Comparison of ENCODE assay signal across 18 cellular contexts in genomic region chr16:49460786-49461470, GRCh38.
DNase-seq lines count a peak whose midpoint lies in the region; ATAC-seq and TF ChIP-seq lines count a peak whose summit lies in the region.
"Had no signal": no experiment of that assay in that cellular context is flagged by ENCODE, and none has a peak within 500 bp of the region (broad histone marks: within the 10 kb centered on the region; RNA-seq: fewer than 3 reads in every experiment).

No MANE protein-coding gene starts in this region.

- no peaks in the 10 kb centered on the region for H3K79me2 ChIP-seq in neural progenitor cell (ENCODE audit: low read depth)

- no peaks in the 10 kb centered on the region for H3K36me3 ChIP-seq in neural progenitor cell
- H3K36me3 ChIP-seq: brain microvascular endothelial cell, pancreas, right lobe of liver had no signal

- H3K27me3 ChIP-seq in CD4-positive, alpha-beta T cell (ENCODE audit: control insufficient read depth, insufficient read depth, low read length), result no peaks in the 10 kb centered on the region
- H3K27me3 ChIP-seq in neural progenitor cell, result peaks cover 16% of the 10 kb centered on the region
- H3K27me3 ChIP-seq: pancreas, right lobe of liver had no signal

- no peaks in the 10 kb centered on the region for H3K27me3 Mint-ChIP-seq in activated CD4-positive, alpha-beta T cell treated with anti-CD3 and anti-CD28 coated beads, Interleukin-2, amount 10 ng/mL, durations not matched to agents 7 days and 5 days
- H3K27me3 Mint-ChIP-seq in CD4-positive, alpha-beta T cell, result no peaks in the 10 kb centered on the region
- peaks cover 3% of the 10 kb centered on the region for H3K27me3 Mint-ChIP-seq in activated T-helper 2 cell treated with anti-CD3 and anti-CD28 coated beads, Interferon-gamma antibody, Interleukin-2, Interleukin-4, amounts not matched to agents 10 μg/mL and 5 μg/mL and 100 μg/mL, durations not matched to agents 14 hours and 24 hours and 36 hours (ENCODE audit: low read depth)
- H3K27me3 Mint-ChIP-seq in neural progenitor cell (ENCODE audit: insufficient read depth, low read depth) (peaks cover 13% of the 10 kb centered on the region), Calu3 (ENCODE audit: unreplicated experiment) (peaks cover 82% of the 10 kb centered on the region)

- no peak overlapping the region for H3K27ac ChIP-seq in CD4-positive, alpha-beta T cell (ENCODE audit: low read depth, low read length)
- H3K27ac ChIP-seq in neural progenitor cell, result no peak overlapping the region
- H3K27ac ChIP-seq: brain microvascular endothelial cell, pancreas, right lobe of liver had no signal

- H3K9me3 Mint-ChIP-seq in activated CD4-positive, alpha-beta T cell treated with anti-CD3 and anti-CD28 coated beads, Interleukin-2, amount 10 ng/mL, durations not matched to agents 7 days and 5 days, result no peaks in the 10 kb centered on the region
- no peaks in the 10 kb centered on the region for H3K9me3 Mint-ChIP-seq in CD4-positive, alpha-beta T cell
- no peaks in the 10 kb centered on the region for H3K9me3 Mint-ChIP-seq in activated T-helper 2 cell treated with anti-CD3 and anti-CD28 coated beads, Interferon-gamma antibody, Interleukin-2, Interleukin-4, amounts not matched to agents 10 μg/mL and 5 μg/mL and 100 μg/mL, durations not matched to agents 14 hours and 24 hours and 36 hours
- H3K9me3 Mint-ChIP-seq in neural progenitor cell, result no peaks in the 10 kb centered on the region
- no peaks in the 10 kb centered on the region for H3K9me3 Mint-ChIP-seq in Calu3 (ENCODE audit: low read depth, unreplicated experiment)
- H3K9me3 Mint-ChIP-seq: activated CD4-positive, alpha-beta T cell treated with anti-CD3 and anti-CD28 coated beads, Interleukin-2, amount 10 ng/mL, durations not matched to agents 24 days and 14 days had no signal

- H3K36me3 Mint-ChIP-seq in activated CD4-positive, alpha-beta T cell treated with anti-CD3 and anti-CD28 coated beads, Interleukin-2, amount 10 ng/mL, durations not matched to agents 7 days and 5 days (ENCODE audit: low read depth), result peaks cover 3% of the 10 kb centered on the region
- H3K36me3 Mint-ChIP-seq in CD4-positive, alpha-beta T cell (ENCODE audit: low read depth), result no peaks in the 10 kb centered on the region
- H3K36me3 Mint-ChIP-seq in activated T-helper 2 cell treated with anti-CD3 and anti-CD28 coated beads, Interferon-gamma antibody, Interleukin-2, Interleukin-4, amounts not matched to agents 10 μg/mL and 5 μg/mL and 100 μg/mL, durations not matched to agents 14 hours and 24 hours and 36 hours (ENCODE audit: low read depth), result no peaks in the 10 kb centered on the region
- no peaks in the 10 kb centered on the region for H3K36me3 Mint-ChIP-seq in neural progenitor cell
- H3K36me3 Mint-ChIP-seq in Calu3 (ENCODE audit: insufficient read depth, unreplicated experiment), result no peaks in the 10 kb centered on the region
- H3K36me3 Mint-ChIP-seq: naive B cell had no signal

- intact Hi-C loops in CD4-positive, alpha-beta T cell (cut with DNase I, micrococcal nuclease), result loop anchor here in 1 of 2 experiments (2.0 kb wide), 1 partner anchor 18 kb away; no protein-coding TSS in a partner anchor
- intact Hi-C loops in activated T-helper 2 cell treated with anti-CD3 and anti-CD28 coated beads, Interferon-gamma antibody, Interleukin-2, Interleukin-4, amounts not matched to agents 10 μg/mL and 5 μg/mL and 100 μg/mL, durations not matched to agents 14 hours and 24 hours and 36 hours (cut with micrococcal nuclease), result no loop called here
- intact Hi-C loops in Calu3 (cut with micrococcal nuclease; ENCODE audit: unreplicated experiment), result no loop called here

- no peak overlapping the region for H3K4me2 ChIP-seq in neural progenitor cell

- POLR2A ChIA-PET in activated CD4-positive, alpha-beta T cell treated with anti-CD3 and anti-CD28 coated beads, Interleukin-2, amount 10 ng/mL, durations not matched to agents 7 days and 5 days (lab: Charles Lee), result no interaction called here
- POLR2A ChIA-PET in CD4-positive, alpha-beta T cell (lab: Charles Lee), result no interaction called here

- ATAC-seq in CD4-positive, alpha-beta T cell (ENCODE audit: poor library complexity), result no peak
- ATAC-seq in GM19452 (IDR thresholded peaks at IDR 0.05; ENCODE audit: unreplicated experiment), result no peak
- no peak for ATAC-seq in GM21390 (IDR thresholded peaks at IDR 0.05; ENCODE audit: unreplicated experiment)
- ATAC-seq: pancreas had no signal

- peaks cover 32% of the 10 kb centered on the region for H3K4me1 ChIP-seq in neural progenitor cell
- H3K4me1 ChIP-seq: pancreas, right lobe of liver had no signal

- CTCF ChIA-PET in activated CD4-positive, alpha-beta T cell treated with anti-CD3 and anti-CD28 coated beads, Interleukin-2, amount 10 ng/mL, durations not matched to agents 7 days and 5 days (lab: Charles Lee), result interaction anchor here (1.0 kb wide), 1 partner anchor 10 kb away, joined by 3 read pairs; no protein-coding TSS in a partner anchor
- CTCF ChIA-PET in CD4-positive, alpha-beta T cell (lab: Charles Lee), result no interaction called here
- CTCF ChIA-PET in Calu3 (lab: Charles Lee), result no interaction called here

- H3K4me3 Mint-ChIP-seq in activated CD4-positive, alpha-beta T cell treated with anti-CD3 and anti-CD28 coated beads, Interleukin-2, amount 10 ng/mL, durations not matched to agents 7 days and 5 days, result no peak overlapping the region
- no peak overlapping the region for H3K4me3 Mint-ChIP-seq in CD4-positive, alpha-beta T cell
- H3K4me3 Mint-ChIP-seq in activated T-helper 2 cell treated with anti-CD3 and anti-CD28 coated beads, Interferon-gamma antibody, Interleukin-2, Interleukin-4, amounts not matched to agents 10 μg/mL and 5 μg/mL and 100 μg/mL, durations not matched to agents 14 hours and 24 hours and 36 hours (ENCODE audit: low read depth), result no peak overlapping the region
- peak overlapping the region; percentile 21 for H3K4me3 Mint-ChIP-seq in neural progenitor cell
- no peak overlapping the region for H3K4me3 Mint-ChIP-seq in Calu3 (ENCODE audit: low read depth, unreplicated experiment)
- H3K4me3 Mint-ChIP-seq: activated CD4-positive, alpha-beta T cell treated with anti-CD3 and anti-CD28 coated beads, Interleukin-2, amount 10 ng/mL, durations not matched to agents 24 days and 14 days had no signal

- H4K20me1 ChIP-seq in neural progenitor cell (ENCODE audit: low read depth), result peaks cover 8% of the 10 kb centered on the region

- no peak for TF ChIP-seq CTCF in CD4-positive, alpha-beta T cell (IDR thresholded peaks at IDR 0.05)
- TF ChIP-seq CTCF in neural progenitor cell (IDR thresholded peaks at IDR 0.05) (no peak), Calu3 (IDR thresholded peaks at IDR 0.05; ENCODE audit: unreplicated experiment) (no peak)

- no peak for DNase-seq in activated CD4-positive, alpha-beta T cell treated with anti-CD3 and anti-CD28 coated beads, Interleukin-2, amount 10 ng/mL, durations not matched to agents 7 days and 5 days
- DNase-seq in activated CD4-positive, alpha-beta T cell treated with anti-CD3 and anti-CD28 coated beads, Interleukin-2, amount 50 U/mL, for 4 hours, result no peak
- peak in 1 of 10 experiments; percentile 29 for DNase-seq in CD4-positive, alpha-beta T cell
- peak; percentile 5 for DNase-seq in activated T-helper 2 cell treated with anti-CD3 and anti-CD28 coated beads, Interferon-gamma antibody, Interleukin-2, Interleukin-4, amounts not matched to agents 10 μg/mL and 5 μg/mL and 100 μg/mL, durations not matched to agents 14 hours and 24 hours and 36 hours (ENCODE audit: low spot score)
- DNase-seq in neural progenitor cell (ENCODE audit: low spot score) (no peak), Calu3 (no peak)
- DNase-seq: activated CD4-positive, alpha-beta T cell treated with anti-CD3 and anti-CD28 coated beads, Interleukin-2, amount 10 ng/mL, durations not matched to agents 24 days and 14 days; brain microvascular endothelial cell; mesendoderm; naive B cell; NCI-H1417; NCI-H524; NK-92 treated with Interleukin-12 subunit alpha and Interleukin-12 subunit beta, amount 100 ng/mL, for 24 hours; pancreas; SHP77 treated with DMSO at 0.1 percent for 48 hours had no signal

- no peak overlapping the region for H3K4me3 ChIP-seq in neural progenitor cell
- H3K4me3 ChIP-seq: pancreas, right lobe of liver had no signal

- H3F3A ChIP-seq in neural progenitor cell (ENCODE audit: low read depth), result peaks cover 12% of the 10 kb centered on the region

- no peak overlapping the region for H2AFZ ChIP-seq in neural progenitor cell (replicated peaks)

- no TSS peak for BruUV-seq in Calu3 (replicated peaks; lab: Mats Ljungman, UMichigan)

- H3K4me1 Mint-ChIP-seq in activated CD4-positive, alpha-beta T cell treated with anti-CD3 and anti-CD28 coated beads, Interleukin-2, amount 10 ng/mL, durations not matched to agents 7 days and 5 days, result peaks cover 42% of the 10 kb centered on the region
- peaks cover 62% of the 10 kb centered on the region for H3K4me1 Mint-ChIP-seq in CD4-positive, alpha-beta T cell (ENCODE audit: low read depth)
- H3K4me1 Mint-ChIP-seq in activated T-helper 2 cell treated with anti-CD3 and anti-CD28 coated beads, Interferon-gamma antibody, Interleukin-2, Interleukin-4, amounts not matched to agents 10 μg/mL and 5 μg/mL and 100 μg/mL, durations not matched to agents 14 hours and 24 hours and 36 hours (ENCODE audit: low read depth), result peaks cover 25% of the 10 kb centered on the region
- H3K4me1 Mint-ChIP-seq in neural progenitor cell (peaks cover 41% of the 10 kb centered on the region), Calu3 (ENCODE audit: low read depth, unreplicated experiment) (no peaks in the 10 kb centered on the region)

- peak overlapping the region; percentile 69 for H3K27ac Mint-ChIP-seq in activated CD4-positive, alpha-beta T cell treated with anti-CD3 and anti-CD28 coated beads, Interleukin-2, amount 10 ng/mL, durations not matched to agents 7 days and 5 days
- H3K27ac Mint-ChIP-seq in CD4-positive, alpha-beta T cell, result peak overlapping the region; percentile 92
- H3K27ac Mint-ChIP-seq in activated T-helper 2 cell treated with anti-CD3 and anti-CD28 coated beads, Interferon-gamma antibody, Interleukin-2, Interleukin-4, amounts not matched to agents 10 μg/mL and 5 μg/mL and 100 μg/mL, durations not matched to agents 14 hours and 24 hours and 36 hours, result no peak overlapping the region
- H3K27ac Mint-ChIP-seq in neural progenitor cell (peak overlapping the region; percentile 42), Calu3 (ENCODE audit: unreplicated experiment) (no peak overlapping the region)
- H3K27ac Mint-ChIP-seq: activated CD4-positive, alpha-beta T cell treated with anti-CD3 and anti-CD28 coated beads, Interleukin-2, amount 10 ng/mL, durations not matched to agents 24 days and 14 days had no signal

- no peaks in the 10 kb centered on the region for H3K9me3 ChIP-seq in CD4-positive, alpha-beta T cell (ENCODE audit: control insufficient read depth, low read length)
- H3K9me3 ChIP-seq in neural progenitor cell (ENCODE audit: low read depth), result no peaks in the 10 kb centered on the region
- H3K9me3 ChIP-seq: pancreas, right lobe of liver had no signal

- H3K9ac ChIP-seq in neural progenitor cell, result no peak overlapping the region

Comparison
In these comparisons a context has a peak if more than half of its experiments do, and no peak if none do; other contexts are left out.
1. H3K27ac Mint-ChIP-seq: peak in activated CD4-positive, alpha-beta T cell treated with anti-CD3 and anti-CD28 coated beads, Interleukin-2, amount 10 ng/mL, durations not matched to agents 7 days and 5 days (single experiment), CD4-positive, alpha-beta T cell (single experiment) and neural progenitor cell (single experiment); none in activated T-helper 2 cell treated with anti-CD3 and anti-CD28 coated beads, Interferon-gamma antibody, Interleukin-2, Interleukin-4, amounts not matched to agents 10 μg/mL and 5 μg/mL and 100 μg/mL, durations not matched to agents 14 hours and 24 hours and 36 hours (single experiment) and Calu3 (single experiment).